Comparison of ENCODE assay signal across 23 cellular contexts in genomic region chr4:145231906-145232700, GRCh38. TPM values are rescaled to one million over a fixed set of nuclear protein-coding genes. Genes with fewer than 3 reads are reported as not detected.
DNase-seq lines count a peak whose midpoint lies in the region; ATAC-seq and TF ChIP-seq lines count a peak whose summit lies in the region.
"Had no signal": no experiment of that assay in that cellular context is flagged by ENCODE, and none has a peak within 500 bp of the region (broad histone marks: within the 10 kb centered on the region; RNA-seq: fewer than 3 reads in every experiment).

No MANE protein-coding gene starts in this region.

- no peak overlapping the region for H3K27ac Mint-ChIP-seq in WTC11
- H3K27ac Mint-ChIP-seq: activated naive CD8-positive, alpha-beta T cell treated with anti-CD3 and anti-CD28 coated beads, Interleukin-2, amount 10 ng/mL, durations not matched to agents 7 days and 5 days; activated T-helper 1 cell treated with anti-CD3 and anti-CD28 coated beads, Interleukin-12 subunit alpha, Interleukin-12 subunit beta, Interleukin-2, Interleukin-4 antibody, amounts not matched to agents 30 ng/mL and 10 ng/mL and 1 ng/mL, durations not matched to agents 14 hours and 24 hours and 36 hours; CD14-positive monocyte; memory B cell; natural killer cell had no signal

- CTCF ChIA-PET in WTC11 (lab: Charles Lee), result interaction anchor here (0.7 to 1.2 kb wide), 2 partner anchors 268 to 325 kb away, joined by 3 to 4 read pairs; no protein-coding TSS in a partner anchor

- TF ChIP-seq EP300 in gastroesophageal sphincter (IDR thresholded peaks at IDR 0.05), result no peak

- H3K4me1 ChIP-seq in gastroesophageal sphincter (no peaks in the 10 kb centered on the region), mucosa of descending colon (ENCODE audit: low read depth) (no peaks in the 10 kb centered on the region)
- H3K4me1 ChIP-seq: upper lobe of left lung had no signal

- no peaks in the 10 kb centered on the region for H3K36me3 ChIP-seq in gastroesophageal sphincter
- no peaks in the 10 kb centered on the region for H3K36me3 ChIP-seq in mucosa of descending colon (ENCODE audit: low read depth)
- H3K36me3 ChIP-seq: esophagus squamous epithelium, upper lobe of left lung had no signal

- TF ChIP-seq CTCF in astrocyte of the cerebellum (IDR thresholded peaks at IDR 0.05; ENCODE audit: low read depth, low read length, missing control alignments) (no peak), fibroblast of pulmonary artery (IDR thresholded peaks at IDR 0.05; ENCODE audit: low read length, missing control alignments) (no peak), gastroesophageal sphincter (IDR thresholded peaks at IDR 0.05) (no peak), mucosa of descending colon (IDR thresholded peaks at IDR 0.05) (no peak), WTC11 (IDR thresholded peaks at IDR 0.05) (no peak)

- DNase-seq in A172 (ENCODE audit: low spot score) (peak; percentile 24), HCEC 1CT (peak; percentile 47), astrocyte of the cerebellum (ENCODE audit: low read depth) (peak; percentile 29), fibroblast of pulmonary artery (ENCODE audit: low read depth) (peak; percentile 62), kidney glomerular epithelial cell (lab: John Stamatoyannopoulos, UW) (no peak), mucosa of descending colon (no peak), WTC11 (ENCODE audit: low spot score) (no peak)
- DNase-seq: 8988T; activated naive CD8-positive, alpha-beta T cell treated with anti-CD3 and anti-CD28 coated beads, Interleukin-2, amount 10 ng/mL, durations not matched to agents 7 days and 5 days; effector memory CD4-positive, alpha-beta T cell; esophagus squamous epithelium; hippocampal formation; KG1; natural killer cell; NCI-H1092 treated with DMSO at 0.1 percent for 48 hours; NCI-H2081 treated with DMSO at 0.1 percent for 48 hours; stimulated activated CD4-positive, alpha-beta T cell treated with anti-CD3 and anti-CD28 coated beads, Interleukin-2, amount 100 ng/mL, for 48 hours; upper lobe of left lung had no signal

- WGBS in gastroesophageal sphincter (ENCODE audit: low coverage in 1 of 2), 2 donors, result 54 to 73% methylated on average over 7 to 8 of the region's 8 CpGs

- ATAC-seq in gastroesophageal sphincter, result no peak
- ATAC-seq in mucosa of descending colon, result no peak
- no peak for ATAC-seq in WTC11
- ATAC-seq: natural killer cell had no signal

- H3K27me3 ChIP-seq in gastroesophageal sphincter, result no peaks in the 10 kb centered on the region
- H3K27me3 ChIP-seq: esophagus squamous epithelium, upper lobe of left lung had no signal

- H3K4me1 Mint-ChIP-seq in WTC11, result no peaks in the 10 kb centered on the region; the same call in 1 of the 2 replicates
- H3K4me1 Mint-ChIP-seq: activated naive CD8-positive, alpha-beta T cell treated with anti-CD3 and anti-CD28 coated beads, Interleukin-2, amount 10 ng/mL, durations not matched to agents 7 days and 5 days; CD14-positive monocyte; memory B cell; natural killer cell had no signal

- no peak overlapping the region for H3K4me3 Mint-ChIP-seq in WTC11
- H3K4me3 Mint-ChIP-seq: activated naive CD8-positive, alpha-beta T cell treated with anti-CD3 and anti-CD28 coated beads, Interleukin-2, amount 10 ng/mL, durations not matched to agents 7 days and 5 days; activated T-helper 1 cell treated with anti-CD3 and anti-CD28 coated beads, Interleukin-12 subunit alpha, Interleukin-12 subunit beta, Interleukin-2, Interleukin-4 antibody, amounts not matched to agents 30 ng/mL and 10 ng/mL and 1 ng/mL, durations not matched to agents 14 hours and 24 hours and 36 hours; CD14-positive monocyte; memory B cell; natural killer cell had no signal

- peaks cover 5% of the 10 kb centered on the region for H3K9me3 Mint-ChIP-seq in WTC11
- H3K9me3 Mint-ChIP-seq: activated T-helper 1 cell treated with anti-CD3 and anti-CD28 coated beads, Interleukin-12 subunit alpha, Interleukin-12 subunit beta, Interleukin-2, Interleukin-4 antibody, amounts not matched to agents 30 ng/mL and 10 ng/mL and 1 ng/mL, durations not matched to agents 14 hours and 24 hours and 36 hours; memory B cell; natural killer cell had no signal

- TF ChIP-seq POLR2A in gastroesophageal sphincter (IDR thresholded peaks at IDR 0.05), result no peak

- intact Hi-C loops in mucosa of descending colon (cut with DNase I, micrococcal nuclease), result loop anchor here in 1 of 2 donors (10.0 kb wide), 1 partner anchor 373 kb away; no protein-coding TSS in a partner anchor

- H3K27ac ChIP-seq in gastroesophageal sphincter, result no peak overlapping the region
- H3K27ac ChIP-seq: esophagus squamous epithelium, RWPE1, upper lobe of left lung had no signal

- H3K9me3 ChIP-seq in gastroesophageal sphincter, result no peaks in the 10 kb centered on the region
- H3K9me3 ChIP-seq in mucosa of descending colon, result no peaks in the 10 kb centered on the region
- H3K9me3 ChIP-seq: esophagus squamous epithelium, upper lobe of left lung had no signal

- H3K4me3 ChIP-seq in astrocyte of the cerebellum (ENCODE audit: low read depth, low read length) (no peak overlapping the region), fibroblast of pulmonary artery (replicated peaks; ENCODE audit: low read depth, low read length) (no peak overlapping the region), gastroesophageal sphincter (no peak overlapping the region), mucosa of descending colon (no peak overlapping the region)
- H3K4me3 ChIP-seq: esophagus squamous epithelium, upper lobe of left lung had no signal

- no peaks in the 10 kb centered on the region for H3K36me3 Mint-ChIP-seq in WTC11
- H3K36me3 Mint-ChIP-seq: activated naive CD8-positive, alpha-beta T cell treated with anti-CD3 and anti-CD28 coated beads, Interleukin-2, amount 10 ng/mL, durations not matched to agents 7 days and 5 days; CD14-positive monocyte; natural killer cell had no signal

- H3K27me3 Mint-ChIP-seq in WTC11 (ENCODE audit: low read depth), result peaks cover 11% of the 10 kb centered on the region

- POLR2A ChIA-PET in WTC11 (lab: Charles Lee), result no interaction called here

- in situ Hi-C loops in astrocyte of the cerebellum (cut with HindIII; ENCODE audit: low sequenced_read_pairs), result no loop called here

TF ChIP-seq in WTC11, 78 proteins besides CTCF, POLR2A, EP300 and RAD21:
- no peak for TF ChIP-seq ZNF396 (CRISPR knock-in tag; IDR thresholded peaks at IDR 0.05; ENCODE audit: borderline replicate concordance)
- no peak for TF ChIP-seq JUN (CRISPR knock-in tag; IDR thresholded peaks at IDR 0.05)
- no peak for TF ChIP-seq EMX1 (CRISPR knock-in tag; IDR thresholded peaks at IDR 0.05)
- TF ChIP-seq TEAD4 (CRISPR knock-in tag; IDR thresholded peaks at IDR 0.05), result no peak
- no peak for TF ChIP-seq NR2C2 (CRISPR knock-in tag; IDR thresholded peaks at IDR 0.05)
- no peak for TF ChIP-seq NFYB (CRISPR knock-in tag; conservative IDR thresholded peaks at IDR 0.05; ENCODE audit: low read depth)
- no peak for TF ChIP-seq ZNF121 (CRISPR knock-in tag; IDR thresholded peaks at IDR 0.05)
- TF ChIP-seq GABPB1 (CRISPR knock-in tag; IDR thresholded peaks at IDR 0.05), result no peak
- no peak for TF ChIP-seq HMGA2 (CRISPR knock-in tag; IDR thresholded peaks at IDR 0.05)

RNA-seq across cellular contexts. Expression of gene OTUD4, which starts 51.7 kb away (rescaled TPM):
- 17.0 and 19.1 TPM in 2 replicates for total RNA-seq in A172 (2014; rRNA removed; shearing (Covaris generic))
- total RNA-seq in gastroesophageal sphincter (10 to 100 TPM; 27.3 to 53.1 (median 39.1) TPM), mucosa of descending colon (10 to 100 TPM; 29.9 to 52.9 (median 38.4) TPM), WTC11 (2021) (38.7 to 44.6 TPM (median 40.7 TPM) in 3 replicates)

Comparison
In these comparisons a context has a peak if more than half of its experiments do, and no peak if none do; other contexts are left out.
1. DNase-seq: peak in A172 (single experiment), HCEC 1CT (single experiment), astrocyte of the cerebellum (single experiment) and fibroblast of pulmonary artery (single experiment); none in kidney glomerular epithelial cell (single experiment), mucosa of descending colon (0 of 3) and WTC11 (single experiment).